Comparison of ENCODE assay signal across 9 cellular contexts in genomic region chr7:131522325-131522920, GRCh38. TPM values are rescaled to one million over a fixed set of nuclear protein-coding genes. Genes with fewer than 3 reads are reported as not detected.
DNase-seq lines count a peak whose midpoint lies in the region; ATAC-seq and FAIRE-seq lines count a peak whose summit lies in the region.
"Had no signal": no experiment of that assay in that cellular context is flagged by ENCODE, and none has a peak within 500 bp of the region (broad histone marks: within the 10 kb centered on the region; RNA-seq: fewer than 3 reads in every experiment).

No MANE protein-coding gene starts in this region.

- CTCF ChIA-PET in CD8-positive, alpha-beta memory T cell (lab: Charles Lee): interaction anchor here (1.4 to 1.8 kb wide), 2 partner anchors 9 to 14 kb away, joined by 3 to 7 read pairs; no protein-coding TSS in a partner anchor

- peaks cover 0 to 3% (median 0%) of the 10 kb centered on the region in 3 donors for H3K36me3 Mint-ChIP-seq in CD8-positive, alpha-beta memory T cell
- H3K36me3 Mint-ChIP-seq in activated T-helper 17 cell treated with anti-CD3 and anti-CD28 coated beads, Interleukin-2, amount 50 U/mL, for 72 hours (ENCODE audit: low read depth): no peaks in the 10 kb centered on the region
- H3K36me3 Mint-ChIP-seq: brain had no signal

- no peak overlapping the region for H3K27ac ChIP-seq in CD8-positive, alpha-beta memory T cell (ENCODE audit: low read depth, low read length)
- H3K27ac ChIP-seq in mesendoderm (ENCODE audit: low read depth, low read length): peak overlapping the region; percentile 37

- H3K27me3 Mint-ChIP-seq in CD8-positive, alpha-beta memory T cell: peaks cover 3 to 7% of the 10 kb centered on the region in 2 donors
- H3K27me3 Mint-ChIP-seq in activated T-helper 17 cell treated with anti-CD3 and anti-CD28 coated beads, Interleukin-2, amount 50 U/mL, for 72 hours: peaks cover 4% of the 10 kb centered on the region
- H3K27me3 Mint-ChIP-seq: brain had no signal

- no peak overlapping the region for H2BK5ac ChIP-seq in mesendoderm (ENCODE audit: low read length)

- no peaks in the 10 kb centered on the region for H3K4me1 ChIP-seq in CD8-positive, alpha-beta memory T cell (ENCODE audit: insufficient read depth, low read length)
- H3K4me1 ChIP-seq in mesendoderm (ENCODE audit: control insufficient read depth, low read depth, low read length): peaks cover 1% of the 10 kb centered on the region

- H3K4me1 Mint-ChIP-seq in CD8-positive, alpha-beta memory T cell: peaks cover 7 to 18% (median 15%) of the 10 kb centered on the region in 3 donors
- H3K4me1 Mint-ChIP-seq in activated T-helper 17 cell treated with anti-CD3 and anti-CD28 coated beads, Interleukin-2, amount 50 U/mL, for 72 hours: peaks cover 12% of the 10 kb centered on the region

- no peak overlapping the region for H3K18ac ChIP-seq in mesendoderm (ENCODE audit: low read length)

- H3K56ac ChIP-seq in mesendoderm (ENCODE audit: low read length): peak overlapping the region; percentile 44

- H4K8ac ChIP-seq in mesendoderm (ENCODE audit: low read depth, low read length): no peak overlapping the region

- no peak overlapping the region for H3K9ac ChIP-seq in mesendoderm (ENCODE audit: low read length)

- DNase-seq in CD8-positive, alpha-beta memory T cell: no peak
- no peak for DNase-seq in mesendoderm
- no peak for DNase-seq in effector CD8-positive, alpha-beta T cell (lab: John Stamatoyannopoulos, UW)
- DNase-seq in NCI-H748 treated with DMSO at 0.1 percent for 48 hours (lab: John Stamatoyannopoulos, UW): no peak
- no peak for DNase-seq in urothelium cell line (ENCODE audit: low spot score)
- no peak for DNase-seq in KG1 (lab: John Stamatoyannopoulos, UW)

- no peaks in the 10 kb centered on the region for H3K79me1 ChIP-seq in mesendoderm (ENCODE audit: low read length)

- H4K5ac ChIP-seq in mesendoderm (ENCODE audit: low read length): no peak overlapping the region

- H3K79me2 ChIP-seq in mesendoderm (ENCODE audit: control insufficient read depth, insufficient read depth, low read length): peaks cover 77% of the 10 kb centered on the region

- no peak overlapping the region for H3K23ac ChIP-seq in mesendoderm (ENCODE audit: low read length)

- no peak for FAIRE-seq in urothelium cell line (lab: Jason Lieb, UNC)

- peak overlapping the region; percentile 16 for H3K4me3 ChIP-seq in CD8-positive, alpha-beta memory T cell (ENCODE audit: low read length)
- H3K4me3 ChIP-seq in mesendoderm (ENCODE audit: low read length): no peak overlapping the region

- H3K9me3 ChIP-seq in CD8-positive, alpha-beta memory T cell (ENCODE audit: low read length): no peaks in the 10 kb centered on the region

- H3K4me2 ChIP-seq in mesendoderm (ENCODE audit: low read length): no peak overlapping the region

- H3K4me3 Mint-ChIP-seq in CD8-positive, alpha-beta memory T cell: peak overlapping the region; percentile 42 to 82 (median 74)
- H3K4me3 Mint-ChIP-seq in activated T-helper 17 cell treated with anti-CD3 and anti-CD28 coated beads, Interleukin-2, amount 50 U/mL, for 72 hours: peak overlapping the region; percentile 68

- no peaks in the 10 kb centered on the region for H3K36me3 ChIP-seq in CD8-positive, alpha-beta memory T cell (ENCODE audit: insufficient read depth, low read length)
- H3K36me3 ChIP-seq in mesendoderm (ENCODE audit: control insufficient read depth, insufficient read depth, low read length): no peaks in the 10 kb centered on the region

- POLR2A ChIA-PET in CD8-positive, alpha-beta memory T cell (lab: Charles Lee): no interaction called here

- H2BK120ac ChIP-seq in mesendoderm (ENCODE audit: low read depth, low read length): no peak overlapping the region

- no peak overlapping the region for H3K4ac ChIP-seq in mesendoderm (ENCODE audit: low read depth, low read length)

- no peaks in the 10 kb centered on the region for H3K27me3 ChIP-seq in CD8-positive, alpha-beta memory T cell (ENCODE audit: insufficient read depth, low read length, poor library complexity, severe bottlenecking)
- no peaks in the 10 kb centered on the region for H3K27me3 ChIP-seq in mesendoderm (ENCODE audit: insufficient read depth, low read length, poor library complexity)

- no CpG with 5 or more reads among the region's 10 CpGs for WGBS in mesendoderm (ENCODE audit: extremely low coverage, insufficient coverage, low lambda C conversion rate)

- H2AK5ac ChIP-seq in mesendoderm (ENCODE audit: low read length): no peak overlapping the region

- no peak overlapping the region for H2BK15ac ChIP-seq in mesendoderm (replicated peaks; ENCODE audit: low read depth)

- no peaks in the 10 kb centered on the region for H3K9me3 Mint-ChIP-seq in CD8-positive, alpha-beta memory T cell
- no peaks in the 10 kb centered on the region for H3K9me3 Mint-ChIP-seq in activated T-helper 17 cell treated with anti-CD3 and anti-CD28 coated beads, Interleukin-2, amount 50 U/mL, for 72 hours
- H3K9me3 Mint-ChIP-seq: brain had no signal

- peak; percentile 45 for ATAC-seq in HG02884 (IDR thresholded peaks at IDR 0.05; ENCODE audit: unreplicated experiment)
- ATAC-seq in activated T-helper 17 cell treated with anti-CD3 and anti-CD28 coated beads, Interleukin-2, amount 50 U/mL, for 72 hours (replicated peaks): peak; percentile 93

- H3K27ac Mint-ChIP-seq in CD8-positive, alpha-beta memory T cell: peak overlapping the region in 5 of 8 donors; percentile 38 to 84 (median 76)
- peak overlapping the region; percentile 64 for H3K27ac Mint-ChIP-seq in activated T-helper 17 cell treated with anti-CD3 and anti-CD28 coated beads, Interleukin-2, amount 50 U/mL, for 72 hours

RNA-seq across cellular contexts. Expression of gene PODXL, which starts 34.0 kb away (rescaled TPM):
- 1 to 10 TPM; 1.2 TPM for total RNA-seq in CD8-positive, alpha-beta memory T cell
- polyA plus RNA-seq in CD8-positive, alpha-beta memory T cell: 0.62 TPM
- 1 to 10 TPM in 1 of 2 donors, under 1 TPM in 1; 0.40 to 1.8 TPM for total RNA-seq in activated T-helper 17 cell treated with anti-CD3 and anti-CD28 coated beads, Interleukin-2, amount 50 U/mL, for 72 hours
- 242 TPM for polyA plus RNA-seq in mesendoderm (2013, experiment 1 of 2)
- polyA plus RNA-seq in mesendoderm (2013, experiment 2 of 2): 262 TPM
